In genomic region chr4:175708739-175709138, GRCh38 we compare ENCODE assay signal across 32 cellular contexts.
A peak's percentile ranks its signal among the peaks of the same experiment; 100 is the strongest.
DNase-seq lines count a peak whose midpoint lies in the region; ATAC-seq and TF ChIP-seq lines count a peak whose summit lies in the region.
"Had no signal": no experiment of that assay in that cellular context is flagged by ENCODE, and none has a peak within 500 bp of the region (broad histone marks: within the 10 kb centered on the region; RNA-seq: fewer than 3 reads in every experiment).

No MANE protein-coding gene starts in this region.

- no peaks in the 10 kb centered on the region for H3K9me3 ChIP-seq in PC-3 (ENCODE audit: low read length)
- H3K9me3 ChIP-seq: A549; BE2C; BLaER1; BLaER1 treated with 17β-estradiol and CSF1 and Interleukin-3, amounts not matched to agents 10 nM and 100 nM; Caco-2 had no signal

- no peaks in the 10 kb centered on the region for H3K27me3 ChIP-seq in PC-3 (ENCODE audit: low read length)
- H3K27me3 ChIP-seq: BE2C; BLaER1; BLaER1 treated with 17β-estradiol and CSF1 and Interleukin-3, amounts not matched to agents 10 nM and 100 nM had no signal

- no peaks in the 10 kb centered on the region for H3F3A ChIP-seq in PC-3 (ENCODE audit: low read length, unreplicated experiment)

- no peak overlapping the region for H3K4me2 ChIP-seq in PC-3 (ENCODE audit: low read length)
- H3K4me2 ChIP-seq: A549; BLaER1; BLaER1 treated with 17β-estradiol and CSF1 and Interleukin-3, amounts not matched to agents 10 nM and 100 nM had no signal

- H3K79me2 ChIP-seq in PC-3 (ENCODE audit: low read length), result no peaks in the 10 kb centered on the region

- H3K4me3 ChIP-seq in LNCaP clone FGC (ENCODE audit: low read depth, low read length) (0 out of 2 replicates have a peak overlapping the region, but pooled peaks have one; percentile 15), PC-3 (ENCODE audit: low read length) (no peak overlapping the region)
- H3K4me3 ChIP-seq: A549; BLaER1; BLaER1 treated with 17β-estradiol and CSF1 and Interleukin-3, amounts not matched to agents 10 nM and 100 nM had no signal

- H3K4me1 ChIP-seq in PC-3 (ENCODE audit: insufficient read depth, low read length), result no peaks in the 10 kb centered on the region; the same call in 1 of the 2 replicates
- H3K4me1 ChIP-seq: A549; BE2C; BLaER1; BLaER1 treated with 17β-estradiol and CSF1 and Interleukin-3, amounts not matched to agents 10 nM and 100 nM; Caco-2 had no signal

- DNase-seq in LNCaP clone FGC (ENCODE audit: low read depth), result peak; percentile 71
- peak; percentile 13 for DNase-seq in PC-3
- DNase-seq in SW480 (ENCODE audit: low spot score), result no peak
- no peak for DNase-seq in stimulated activated CD4-positive, alpha-beta T cell treated with anti-CD3 and anti-CD28 coated beads, Interleukin-4, amount 100 ng/mL, for 4 hours
- DNase-seq: 8988T; ACHN; AML-193; BE2C; C1 segment of cervical spinal cord; Caco-2; Calu3; CD4-positive, alpha-beta memory T cell; CD4-positive, alpha-beta T cell; CD4-positive, CD25-positive, alpha-beta regulatory T cell; CD8-positive, alpha-beta memory T cell; CD8-positive, alpha-beta T cell; COR-L47; DMS 273 treated with DMSO at 0.1 percent for 48 hours; DMS153; DMS53; DMS79; DMS79 treated with DMSO at 0.1 percent for 48 hours; DND-41; EL had no signal

- H3K36me3 ChIP-seq in PC-3 (ENCODE audit: low read depth, low read length), result no peaks in the 10 kb centered on the region
- H3K36me3 ChIP-seq: BE2C; BLaER1; BLaER1 treated with 17β-estradiol and CSF1 and Interleukin-3, amounts not matched to agents 10 nM and 100 nM had no signal

- no peaks in the 10 kb centered on the region for H4K20me1 ChIP-seq in PC-3 (ENCODE audit: low read length)
- H4K20me1 ChIP-seq: BLaER1; BLaER1 treated with 17β-estradiol and CSF1 and Interleukin-3, amounts not matched to agents 10 nM and 100 nM had no signal

- no TSS peak for BruUV-seq in PC-3 (replicated peaks; lab: Mats Ljungman, UMichigan)

- TF ChIP-seq CTCF in 22Rv1 (IDR thresholded peaks at IDR 0.05) (no peak), LNCaP clone FGC (IDR thresholded peaks at IDR 0.05; ENCODE audit: control insufficient read depth, extremely low read depth, insufficient read depth) (no peak), PC-3 (conservative IDR thresholded peaks at IDR 0.05; ENCODE audit: low read depth, low read length) (no peak), VCaP (conservative IDR thresholded peaks at IDR 0.05) (no peak)

- H3K27ac ChIP-seq in 22Rv1 (peak overlapping the region; percentile 99), PC-3 (ENCODE audit: low read length) (peak overlapping the region; percentile 49), VCaP (peak overlapping the region; percentile 81)
- H3K27ac ChIP-seq: A549; BLaER1; BLaER1 treated with 17β-estradiol and CSF1 and Interleukin-3, amounts not matched to agents 10 nM and 100 nM; C4-2B had no signal

- H3K9me2 ChIP-seq in PC-3 (replicated peaks; ENCODE audit: low read length), result no peaks in the 10 kb centered on the region

- ATAC-seq in PC-3, result peak; percentile 76
- ATAC-seq in HG03159 (IDR thresholded peaks at IDR 0.05; ENCODE audit: unreplicated experiment), result no peak
- no peak for ATAC-seq in GM18498 (IDR thresholded peaks at IDR 0.05; ENCODE audit: unreplicated experiment)
- ATAC-seq: A549; CD8-positive, alpha-beta T cell had no signal

- POLR2A ChIA-PET in PC-3 (lab: Charles Lee; ENCODE audit: unreplicated experiment), result no interaction called here

- CTCF ChIA-PET in PC-3 (lab: Charles Lee), result no interaction called here

- no peak overlapping the region for H3K9ac ChIP-seq in PC-3 (ENCODE audit: low read length)
- H3K9ac ChIP-seq: BLaER1; BLaER1 treated with 17β-estradiol and CSF1 and Interleukin-3, amounts not matched to agents 10 nM and 100 nM had no signal

- intact Hi-C loops in PC-3 (cut with micrococcal nuclease), result no loop called here

- no peak overlapping the region for H2AFZ ChIP-seq in PC-3 (ENCODE audit: low read length)

Comparison
In these comparisons a context has a peak if more than half of its experiments do, and no peak if none do; other contexts are left out.
1. H3K27ac ChIP-seq: peak in every context shown above with its lines; median percentile 99 in 22Rv1; 81 in VCaP; 49 in PC-3.
2. DNase-seq: peak in LNCaP clone FGC (single experiment) and PC-3 (single experiment); none in SW480 (single experiment) and stimulated activated CD4-positive, alpha-beta T cell treated with anti-CD3 and anti-CD28 coated beads, Interleukin-4, amount 100 ng/mL, for 4 hours (0 of 2).